9 cellular contexts compared by ENCODE assay signal in the genomic region with DNA sequence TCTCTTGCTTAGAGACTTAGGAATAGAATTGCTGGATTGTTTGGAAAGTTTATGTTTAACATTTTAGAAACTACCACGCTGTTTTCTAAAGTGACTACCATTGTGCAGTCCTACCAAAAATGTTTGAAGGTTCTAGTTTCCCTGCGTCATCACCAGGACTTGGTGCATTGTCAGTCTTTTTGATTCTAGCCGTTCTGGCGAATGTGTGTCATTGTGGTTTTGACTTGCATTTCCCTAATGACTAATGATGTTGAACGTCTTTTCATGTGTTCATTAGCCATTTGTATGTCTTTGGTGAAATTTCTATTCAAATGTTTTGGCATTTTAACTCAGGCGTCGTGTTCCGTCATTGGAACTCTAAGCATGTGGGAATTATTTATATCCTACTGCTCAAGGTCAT. TPM values are rescaled to one million over a fixed set of nuclear protein-coding genes. Genes with fewer than 3 reads are reported as not detected.
DNase-seq lines count a peak whose midpoint lies in the region; ATAC-seq and TF ChIP-seq lines count a peak whose summit lies in the region.
"Had no signal": no experiment of that assay in that cellular context is flagged by ENCODE, and none has a peak within 500 bp of the region (broad histone marks: within the 10 kb centered on the region; RNA-seq: fewer than 3 reads in every experiment).

No MANE protein-coding gene starts in this region.

- in situ Hi-C loops in SK-MEL-5 (cut with HindIII; ENCODE audit: low pct_unique_long_range_greater_than_20kb, low sequenced_read_pairs) = no loop called here
- in situ Hi-C loops in GM13976 (cut with MboI; ENCODE audit: low sequenced_read_pairs, unreplicated experiment) = no loop called here

- peaks cover 4% of the 10 kb centered on the region for H3K9me3 Mint-ChIP-seq in activated T-cell treated with anti-CD3 and anti-CD28 coated beads, Interleukin-2, amount 50 U/mL, for 24 hours
- H3K9me3 Mint-ChIP-seq: H9 had no signal

- no peaks in the 10 kb centered on the region for H3K27me3 ChIP-seq in gastroesophageal sphincter

- no peak for ATAC-seq in gastroesophageal sphincter

- H3K4me3 Mint-ChIP-seq in activated T-cell treated with anti-CD3 and anti-CD28 coated beads, Interleukin-2, amount 50 U/mL, for 24 hours = peak overlapping the region; percentile 39
- H3K4me3 Mint-ChIP-seq: H9 had no signal

- DNase-seq in SK-MEL-5 (ENCODE audit: low read depth, low spot score) (peak; percentile 43), retina (no peak), GM13976 (ENCODE audit: low spot score) (no peak), DMS 273 treated with DMSO at 0.1 percent for 48 hours (lab: John Stamatoyannopoulos, UW) (no peak)
- no peak for DNase-seq in activated T-cell treated with anti-CD3 and anti-CD28 coated beads, Interleukin-2, amount 50 U/mL, for 24 hours
- DNase-seq in stimulated activated CD8-positive, alpha-beta memory T cell treated with anti-CD3 and anti-CD28 coated beads, Interleukin-15, amount 100 ng/mL, for 48 hours (ENCODE audit: low read depth in 2 of 2) = peak; percentile 26 to 27
- DNase-seq: H9, KBM-7 had no signal

- no peak for TF ChIP-seq POLR2A in gastroesophageal sphincter (IDR thresholded peaks at IDR 0.05)

- H3K27ac Mint-ChIP-seq in activated T-cell treated with anti-CD3 and anti-CD28 coated beads, Interleukin-2, amount 50 U/mL, for 24 hours = peak overlapping the region; percentile 94

- peaks cover 62% of the 10 kb centered on the region for H3K4me1 Mint-ChIP-seq in activated T-cell treated with anti-CD3 and anti-CD28 coated beads, Interleukin-2, amount 50 U/mL, for 24 hours (ENCODE audit: low read depth)

- no peak overlapping the region for H3K4me3 ChIP-seq in gastroesophageal sphincter

- H3K36me3 ChIP-seq in gastroesophageal sphincter = peaks cover 2 to 90% of the 10 kb centered on the region in 2 donors

- no peaks in the 10 kb centered on the region for H3K27me3 Mint-ChIP-seq in activated T-cell treated with anti-CD3 and anti-CD28 coated beads, Interleukin-2, amount 50 U/mL, for 24 hours

- TF ChIP-seq CTCF in gastroesophageal sphincter (IDR thresholded peaks at IDR 0.05) (no peak), GM13976 (IDR thresholded peaks at IDR 0.05; ENCODE audit: borderline replicate concordance, control extremely low read depth, extremely low read depth, insufficient read depth, missing control alignments) (no peak)

- H3K4me1 ChIP-seq in gastroesophageal sphincter = peaks cover 0 to 21% (median 0%) of the 10 kb centered on the region in 3 donors

- 70 to 74% methylated on average over 8 of the region's 8 CpGs for WGBS in gastroesophageal sphincter (ENCODE audit: low coverage in 1 of 2), 2 donors

- peaks cover 96% of the 10 kb centered on the region for H3K36me3 Mint-ChIP-seq in activated T-cell treated with anti-CD3 and anti-CD28 coated beads, Interleukin-2, amount 50 U/mL, for 24 hours (ENCODE audit: low read depth)

- no peak for TF ChIP-seq EP300 in gastroesophageal sphincter (IDR thresholded peaks at IDR 0.05)

- peak overlapping the region in 3 of 4 donors; percentile 39 to 53 (median 39) for H3K27ac ChIP-seq in gastroesophageal sphincter

- no peaks in the 10 kb centered on the region for H3K9me3 ChIP-seq in gastroesophageal sphincter

RNA-seq across cellular contexts. Expression of gene CHD2, which starts 58.0 kb away (rescaled TPM):
- total RNA-seq in SK-MEL-5 (2014; rRNA removed; shearing (Covaris generic)) = 27.4 and 37.9 TPM in 2 replicates
- 19.8 and 21.3 TPM in 2 replicates for polyA plus RNA-seq in SK-MEL-5 (2015; cell fraction: cytosol; rRNA removed)
- 83.4 and 86.1 TPM in 2 replicates for polyA plus RNA-seq in SK-MEL-5 (2015; cell fraction: nucleus; rRNA removed)
- 100 to 1,000 TPM in 2 of 4 donors, 10 to 100 TPM in 2; 41.9 to 144 (median 81.8) TPM for total RNA-seq in gastroesophageal sphincter

Comparison
In these comparisons a context has a peak if more than half of its experiments do, and no peak if none do; other contexts are left out.
1. DNase-seq: peak in SK-MEL-5 (single experiment) and stimulated activated CD8-positive, alpha-beta memory T cell treated with anti-CD3 and anti-CD28 coated beads, Interleukin-15, amount 100 ng/mL, for 48 hours (2 of 2); none in activated T-cell treated with anti-CD3 and anti-CD28 coated beads, Interleukin-2, amount 50 U/mL, for 24 hours (single experiment), retina (single experiment), GM13976 (single experiment) and DMS 273 treated with DMSO at 0.1 percent for 48 hours (single experiment).